ENCODE assay signal across 8 cellular contexts in the genomic region with DNA sequence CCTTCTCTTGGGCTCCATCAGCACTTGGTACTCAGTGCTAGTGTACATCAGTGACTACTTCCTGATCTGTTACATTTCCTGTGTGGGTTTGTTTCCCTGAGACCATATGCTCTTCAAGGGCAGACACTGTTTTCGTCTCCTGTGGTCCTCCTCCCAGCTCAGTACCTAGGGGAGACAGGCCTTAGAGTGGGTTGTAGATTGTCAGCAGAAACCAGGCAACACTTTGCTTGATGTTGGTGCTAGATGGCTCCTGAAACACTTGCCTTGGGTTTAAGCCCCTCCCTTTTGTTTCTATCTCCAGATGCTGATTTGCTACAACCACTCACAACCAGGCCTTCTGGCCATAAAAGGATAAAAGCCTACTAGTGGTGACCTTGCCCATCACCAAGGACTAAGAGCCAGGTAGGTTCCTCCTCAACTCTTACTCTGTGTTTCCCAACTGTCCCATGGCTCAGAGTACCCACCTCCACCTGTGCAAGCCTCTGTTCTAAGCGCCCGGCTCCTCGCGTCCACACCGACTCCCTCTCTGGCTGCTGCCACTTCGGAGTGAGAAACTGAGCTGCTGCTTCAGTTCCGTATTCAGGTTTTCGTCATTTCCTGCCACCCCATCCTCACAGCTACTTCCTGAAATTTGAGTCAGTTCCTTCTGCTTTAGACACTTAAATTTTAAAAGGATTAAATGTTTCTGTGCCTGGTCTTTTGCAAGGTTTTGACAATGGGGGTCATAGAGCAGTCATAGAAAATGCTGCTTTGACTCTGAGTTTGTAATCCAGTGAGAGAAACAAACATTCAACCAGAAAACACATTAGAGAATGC. TPM values are rescaled to one million over a fixed set of nuclear protein-coding genes. Genes with fewer than 3 reads are reported as not detected.
A peak's percentile ranks its signal among the peaks of the same experiment; 100 is the strongest.
DNase-seq lines count a peak whose midpoint lies in the region; ATAC-seq, FAIRE-seq and TF ChIP-seq lines count a peak whose summit lies in the region.

A gene with protein sequence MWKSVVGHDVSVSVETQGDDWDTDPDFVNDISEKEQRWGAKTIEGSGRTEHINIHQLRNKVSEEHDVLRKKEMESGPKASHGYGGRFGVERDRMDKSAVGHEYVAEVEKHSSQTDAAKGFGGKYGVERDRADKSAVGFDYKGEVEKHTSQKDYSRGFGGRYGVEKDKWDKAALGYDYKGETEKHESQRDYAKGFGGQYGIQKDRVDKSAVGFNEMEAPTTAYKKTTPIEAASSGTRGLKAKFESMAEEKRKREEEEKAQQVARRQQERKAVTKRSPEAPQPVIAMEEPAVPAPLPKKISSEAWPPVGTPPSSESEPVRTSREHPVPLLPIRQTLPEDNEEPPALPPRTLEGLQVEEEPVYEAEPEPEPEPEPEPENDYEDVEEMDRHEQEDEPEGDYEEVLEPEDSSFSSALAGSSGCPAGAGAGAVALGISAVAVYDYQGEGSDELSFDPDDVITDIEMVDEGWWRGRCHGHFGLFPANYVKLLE (minus strand): TSS at position 548 of the 816 bp plus-strand sequence. CDS start 2,556 bp downstream, outside the sequence.

- peak within 1 kb of the TSS; percentile 58 to 76 for H3K4me3 ChIP-seq in CD4-positive, alpha-beta memory T cell (ENCODE audit: low read length in 2 of 2)
- H3K4me3 ChIP-seq in Jurkat, Clone E6-1 (ENCODE audit: low read length), result peak within 1 kb of the TSS; percentile 73
- H3K4me3 ChIP-seq in psoas muscle (peak within 1 kb of the TSS; percentile 28), neural progenitor cell (no peak within 1 kb of the TSS)

- no peak within 1 kb of the TSS for H3K4me2 ChIP-seq in neural progenitor cell

- no peaks in the 10 kb centered on the region for H3K9me3 Mint-ChIP-seq in CD4-positive, alpha-beta memory T cell
- H3K9me3 Mint-ChIP-seq in activated CD8-positive, alpha-beta T cell treated with anti-CD3 and anti-CD28 coated beads, Interleukin-2, amount 10 ng/mL, durations not matched to agents 7 days and 5 days (ENCODE audit: insufficient read depth), result no peaks in the 10 kb centered on the region
- no peaks in the 10 kb centered on the region for H3K9me3 Mint-ChIP-seq in neural progenitor cell

- POLR2A ChIA-PET in CD4-positive, alpha-beta memory T cell (lab: Charles Lee; ENCODE audit: partially characterized antibody), result interaction anchor here (0.6 to 4.1 kb wide), 21 partner anchors 10 to 1923 kb away, joined by 3 to 33 read pairs (median 4); a partner anchor contains a TSS
- POLR2A ChIA-PET in activated CD8-positive, alpha-beta T cell treated with anti-CD3 and anti-CD28 coated beads, Interleukin-2, amount 10 ng/mL, durations not matched to agents 7 days and 5 days (lab: Charles Lee), result interaction anchor here (0.6 to 2.9 kb wide), 18 partner anchors 10 to 904 kb away, joined by 3 to 20 read pairs (median 4); a partner anchor contains a TSS

- H3K27me3 Mint-ChIP-seq in CD4-positive, alpha-beta memory T cell, result no peaks in the 10 kb centered on the region
- no peaks in the 10 kb centered on the region for H3K27me3 Mint-ChIP-seq in activated CD8-positive, alpha-beta T cell treated with anti-CD3 and anti-CD28 coated beads, Interleukin-2, amount 10 ng/mL, durations not matched to agents 7 days and 5 days (ENCODE audit: low read depth)
- peaks cover 5% of the 10 kb centered on the region for H3K27me3 Mint-ChIP-seq in neural progenitor cell (ENCODE audit: insufficient read depth, low read depth)

- H3K36me3 ChIP-seq in CD4-positive, alpha-beta memory T cell (ENCODE audit: insufficient read depth, low read length), result peaks cover 50% of the 10 kb centered on the region
- H3K36me3 ChIP-seq in psoas muscle (ENCODE audit: insufficient read depth in 1 of 2, low read depth in 1 of 2) (peaks cover 0 to 26% of the 10 kb centered on the region in 2 donors), neural progenitor cell (no peaks in the 10 kb centered on the region)

- no peaks in the 10 kb centered on the region for H4K20me1 ChIP-seq in neural progenitor cell (ENCODE audit: low read depth)

- no peak within 1 kb of the TSS for H3K9ac ChIP-seq in neural progenitor cell

- H3K36me3 Mint-ChIP-seq in CD4-positive, alpha-beta memory T cell, result peaks cover 47 to 73% of the 10 kb centered on the region in 2 donors
- H3K36me3 Mint-ChIP-seq in activated CD8-positive, alpha-beta T cell treated with anti-CD3 and anti-CD28 coated beads, Interleukin-2, amount 10 ng/mL, durations not matched to agents 7 days and 5 days (ENCODE audit: low read depth), result peaks cover 65% of the 10 kb centered on the region
- H3K36me3 Mint-ChIP-seq in neural progenitor cell, result peaks cover 14% of the 10 kb centered on the region

- ATAC-seq in GM21381 (IDR thresholded peaks at IDR 0.05; ENCODE audit: unreplicated experiment), result peak; percentile 83
- ATAC-seq in activated CD8-positive, alpha-beta T cell treated with anti-CD3 and anti-CD28 coated beads, Interleukin-2, amount 10 ng/mL, durations not matched to agents 7 days and 5 days, result peak; percentile 86
- ATAC-seq in psoas muscle, result peak in 2 of 4 donors; percentile 24 to 32

- H3K79me2 ChIP-seq in neural progenitor cell (ENCODE audit: low read depth), result no peaks in the 10 kb centered on the region

- H3K27me3 ChIP-seq in CD4-positive, alpha-beta memory T cell (ENCODE audit: insufficient read depth, low read length), result no peaks in the 10 kb centered on the region
- no peaks in the 10 kb centered on the region for H3K27me3 ChIP-seq in psoas muscle (ENCODE audit: insufficient read depth in 3 of 3, low read length in 2 of 3)
- H3K27me3 ChIP-seq in neural progenitor cell, result no peaks in the 10 kb centered on the region

- intact Hi-C loops in CD4-positive, alpha-beta memory T cell (cut with micrococcal nuclease), result loop anchor here (1.0 to 2.0 kb wide), 7 partner anchors 89 to 1540 kb away; a partner anchor contains a TSS
- intact Hi-C loops in psoas muscle (cut with DNase I), result no loop called here

- peaks cover 36 to 62% (median 50%) of the 10 kb centered on the region in 4 donors for H3K4me1 Mint-ChIP-seq in CD4-positive, alpha-beta memory T cell
- peaks cover 56% of the 10 kb centered on the region for H3K4me1 Mint-ChIP-seq in activated CD8-positive, alpha-beta T cell treated with anti-CD3 and anti-CD28 coated beads, Interleukin-2, amount 10 ng/mL, durations not matched to agents 7 days and 5 days (ENCODE audit: low read depth)
- peaks cover under 1% of the 10 kb centered on the region for H3K4me1 Mint-ChIP-seq in neural progenitor cell

- H2AFZ ChIP-seq in neural progenitor cell (replicated peaks), result no peak within 1 kb of the TSS

- peak; percentile 52 for FAIRE-seq in urothelium cell line (lab: Jason Lieb, UNC)

- H3K4me3 Mint-ChIP-seq in CD4-positive, alpha-beta memory T cell, result peak within 1 kb of the TSS; percentile 91 to 99 (median 94)
- H3K4me3 Mint-ChIP-seq in activated CD8-positive, alpha-beta T cell treated with anti-CD3 and anti-CD28 coated beads, Interleukin-2, amount 10 ng/mL, durations not matched to agents 7 days and 5 days, result peak within 1 kb of the TSS; percentile 93
- H3K4me3 Mint-ChIP-seq in neural progenitor cell, result no peak within 1 kb of the TSS

- H3K9me3 ChIP-seq in CD4-positive, alpha-beta memory T cell (ENCODE audit: control insufficient read depth in 1 of 2, low read length in 2 of 2), result no peaks in the 10 kb centered on the region
- H3K9me3 ChIP-seq in psoas muscle (no peaks in the 10 kb centered on the region), neural progenitor cell (ENCODE audit: low read depth) (no peaks in the 10 kb centered on the region)

- peak within 1 kb of the TSS; percentile 85 for H3K27ac ChIP-seq in CD4-positive, alpha-beta memory T cell (ENCODE audit: low read depth, low read length)
- H3K27ac ChIP-seq in epithelial cell of prostate (peak within 1 kb of the TSS; percentile 71), psoas muscle (peak within 1 kb of the TSS; percentile 50), neural progenitor cell (no peak within 1 kb of the TSS)

- H3F3A ChIP-seq in neural progenitor cell (ENCODE audit: low read depth), result no peaks in the 10 kb centered on the region

- peaks cover 42% of the 10 kb centered on the region for H3K4me1 ChIP-seq in CD4-positive, alpha-beta memory T cell (ENCODE audit: insufficient read depth, low read length)
- H3K4me1 ChIP-seq in psoas muscle (no peaks in the 10 kb centered on the region), neural progenitor cell (no peaks in the 10 kb centered on the region)

- 56 to 79% (median 70%) methylated on average over 9 of the region's 9 CpGs for WGBS in psoas muscle, 3 donors

- TF ChIP-seq CTCF in psoas muscle (IDR thresholded peaks at IDR 0.05), result no peak
- TF ChIP-seq CTCF in neural progenitor cell (IDR thresholded peaks at IDR 0.05), result no peak

- peak within 1 kb of the TSS; percentile 95 to 100 (median 99) for H3K27ac Mint-ChIP-seq in CD4-positive, alpha-beta memory T cell
- H3K27ac Mint-ChIP-seq in activated CD8-positive, alpha-beta T cell treated with anti-CD3 and anti-CD28 coated beads, Interleukin-2, amount 10 ng/mL, durations not matched to agents 7 days and 5 days, result peak within 1 kb of the TSS; percentile 100
- H3K27ac Mint-ChIP-seq in neural progenitor cell, result no peak within 1 kb of the TSS

- peak; percentile 80 to 86 (median 83) for DNase-seq in CD4-positive, alpha-beta memory T cell
- peak; percentile 69 for DNase-seq in Jurkat, Clone E6-1 (ENCODE audit: low read depth, low spot score)
- DNase-seq in activated CD8-positive, alpha-beta T cell treated with anti-CD3 and anti-CD28 coated beads, Interleukin-2, amount 10 ng/mL, durations not matched to agents 7 days and 5 days, result peak; percentile 85
- DNase-seq in epithelial cell of prostate (ENCODE audit: low read depth, low spot score) (no peak), psoas muscle (peak; percentile 25 to 67), urothelium cell line (ENCODE audit: low spot score) (no peak), neural progenitor cell (ENCODE audit: low spot score) (no peak)

- CTCF ChIA-PET in CD4-positive, alpha-beta memory T cell (lab: Charles Lee; ENCODE audit: partially characterized antibody), result interaction anchor here (0.7 to 1.7 kb wide), 7 partner anchors 10 to 1018 kb away, joined by 3 to 7 read pairs (median 4); a partner anchor contains a TSS
- CTCF ChIA-PET in activated CD8-positive, alpha-beta T cell treated with anti-CD3 and anti-CD28 coated beads, Interleukin-2, amount 10 ng/mL, durations not matched to agents 7 days and 5 days (lab: Charles Lee), result interaction anchor here (0.6 to 1.4 kb wide), 8 partner anchors 11 to 89 kb away, joined by 3 to 4 read pairs (median 3); a partner anchor contains a TSS

RNA-seq across cellular contexts. Expression of the gene that starts here (rescaled TPM):
- total RNA-seq in CD4-positive, alpha-beta memory T cell, result 100 to 1,000 TPM; 336 TPM
- 100 to 1,000 TPM; 441 to 503 TPM for polyA plus RNA-seq in CD4-positive, alpha-beta memory T cell
- polyA plus RNA-seq in Jurkat, Clone E6-1 (2012; ENCODE audit: insufficient read depth, insufficient read length), result 72.3 TPM
- total RNA-seq in activated CD8-positive, alpha-beta T cell treated with anti-CD3 and anti-CD28 coated beads, Interleukin-2, amount 10 ng/mL, durations not matched to agents 7 days and 5 days, result 100 to 1,000 TPM; 280 to 288 TPM
- total RNA-seq in psoas muscle (1 to 10 TPM; 6.9 to 9.9 (median 8.3) TPM), neural progenitor cell (ENCODE audit: low replicate concordance) (not detected in 2 replicates)
- polyA plus RNA-seq in psoas muscle, result 1 to 10 TPM; 2.8 to 6.9 (median 2.9) TPM

Comparison
In these comparisons a context has a peak if more than half of its experiments do, and no peak if none do; other contexts are left out.
1. RNA of the gene that starts here (total RNA-seq): 336 TPM in CD4-positive, alpha-beta memory T cell and 280 to 288 TPM in activated CD8-positive, alpha-beta T cell treated with anti-CD3 and anti-CD28 coated beads, Interleukin-2, amount 10 ng/mL, durations not matched to agents 7 days and 5 days; 6.9 to 9.9 TPM in psoas muscle and not detected in neural progenitor cell; every median in the first group is over 10 times any median in the second.
2. RNA of the gene that starts here (polyA plus RNA-seq): 441 to 503 TPM in CD4-positive, alpha-beta memory T cell; 2.8 to 6.9 TPM in psoas muscle; every median in the first group is over 10 times any median in the second.
3. DNase-seq: peak in CD4-positive, alpha-beta memory T cell (5 of 5), Jurkat, Clone E6-1 (single experiment), activated CD8-positive, alpha-beta T cell treated with anti-CD3 and anti-CD28 coated beads, Interleukin-2, amount 10 ng/mL, durations not matched to agents 7 days and 5 days (single experiment) and psoas muscle (2 of 2); none in epithelial cell of prostate (single experiment), urothelium cell line (single experiment) and neural progenitor cell (single experiment).